In genomic region chrX:84064814-84065213, GRCh38 we compare ENCODE assay signal across 30 cellular contexts.
"Had no signal": no experiment of that assay in that cellular context is flagged by ENCODE, and none has a peak within 500 bp of the region (broad histone marks: within the 10 kb centered on the region; RNA-seq: fewer than 3 reads in every experiment).

No MANE protein-coding gene starts in this region.

- H3K9ac ChIP-seq: KMS-11 had no signal

- H3K36me3 ChIP-seq: cardiac muscle cell, SJCRH30, WERI-Rb-1 had no signal

- H3K27ac ChIP-seq: cardiac muscle cell, coronary artery, KMS-11, SJCRH30, SK-N-MC, WERI-Rb-1 had no signal

- H3K9me3 ChIP-seq: SJCRH30 had no signal

- DNase-seq: activated CD4-positive, alpha-beta memory T cell treated with anti-CD3 and anti-CD28 coated beads, Interleukin-2, amount 10 ng/mL, durations not matched to agents 7 days and 5 days; activated CD4-positive, alpha-beta T cell treated with anti-CD3 and anti-CD28 coated beads for 1 hour; activated CD4-positive, alpha-beta T cell treated with anti-CD3 and anti-CD28 coated beads for 48 hours; activated CD4-positive, CD25-positive, alpha-beta regulatory T cell; activated CD8-positive, alpha-beta memory T cell treated with anti-CD3 and anti-CD28 coated beads for 24 hours; activated CD8-positive, alpha-beta memory T cell treated with anti-CD3 and anti-CD28 coated beads, Interleukin-2, amount 10 ng/mL, durations not matched to agents 7 days and 5 days; activated CD8-positive, alpha-beta memory T cell treated with anti-CD3 and anti-CD28 coated beads, Interleukin-2, amount 50 U/mL, for 48 hours; activated effector memory CD4-positive, alpha-beta T cell treated with anti-CD3 and anti-CD28 coated beads, Interleukin-2, amount 50 U/mL, for 16 hours; activated naive CD4-positive, alpha-beta T cell; activated naive CD4-positive, alpha-beta T cell treated with anti-CD3 and anti-CD28 coated beads, Interleukin-2, amount 50 U/mL, for 16 hours; activated naive CD8-positive, alpha-beta T cell treated with anti-CD3 and anti-CD28 coated beads for 36 hours; activated T-cell treated with anti-CD3 and anti-CD28 coated beads, Interleukin-2, amount 50 U/mL, for 48 hours; amniotic stem cell; aorta; NCI-H1105 treated with DMSO at 0.1 percent for 48 hours; NCI-H1436; NCI-H1694; NCI-H1930; NCI-H2081 treated with DMSO at 0.1 percent for 48 hours; NCI-H226; NCI-H446 treated with DMSO at 0.1 percent for 48 hours; NCI-H526; Right ventricle myocardium superior; SJCRH30; T1000; WERI-Rb-1 had no signal

- H3K4me1 ChIP-seq: SJCRH30 had no signal

- H3K4me3 ChIP-seq: cardiac muscle cell, coronary artery, SJCRH30, SK-N-MC had no signal
